28 cellular contexts compared by ENCODE assay signal in the genomic region with DNA sequence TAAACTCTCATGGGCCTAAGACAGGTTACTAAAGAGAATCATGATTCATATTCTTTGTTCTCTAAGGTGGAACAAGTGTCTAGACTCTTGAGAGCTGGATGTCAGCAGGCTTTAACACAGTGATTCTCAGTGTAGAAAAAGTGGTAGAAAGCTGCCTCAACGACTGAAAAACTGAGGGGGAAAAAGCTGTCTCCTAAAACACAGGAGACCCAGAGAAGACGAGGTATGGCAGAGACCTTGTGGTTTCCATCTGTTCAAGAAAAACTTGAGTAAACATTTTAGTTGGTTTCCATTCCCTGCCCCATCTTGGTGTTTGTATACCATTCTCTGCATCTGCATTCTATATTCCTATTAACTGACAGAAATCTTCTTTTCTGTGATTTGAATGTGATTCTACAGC.
"Had no signal": no experiment of that assay in that cellular context is flagged by ENCODE, and none has a peak within 500 bp of the region (broad histone marks: within the 10 kb centered on the region; RNA-seq: fewer than 3 reads in every experiment).

No MANE protein-coding gene starts in this region.

- DNase-seq: activated CD4-positive, alpha-beta memory T cell treated with anti-CD3 and anti-CD28 coated beads for 36 hours; activated CD4-positive, alpha-beta T cell treated with anti-CD3 and anti-CD28 coated beads for 36 hours; activated CD4-positive, alpha-beta T cell treated with anti-CD3 and anti-CD28 coated beads, Interleukin-2, amount 10 ng/mL, durations not matched to agents 24 days and 14 days; activated CD4-positive, CD25-positive, alpha-beta regulatory T cell; activated CD4-positive, CD25-positive, alpha-beta regulatory T cell treated with anti-CD3 and anti-CD28 coated beads, Interleukin-2, amount 50 U/mL, for 72 hours; activated CD8-positive, alpha-beta memory T cell treated with anti-CD3 and anti-CD28 coated beads, Interleukin-2, amount 10 ng/mL, durations not matched to agents 7 days and 5 days; activated CD8-positive, alpha-beta memory T cell treated with anti-CD3 and anti-CD28 coated beads, Interleukin-2, amount 50 U/mL, for 4 hours; activated CD8-positive, alpha-beta T cell treated with anti-CD3 and anti-CD28 coated beads, Interleukin-2, amount 10 ng/mL, durations not matched to agents 7 days and 5 days; activated effector memory CD4-positive, alpha-beta T cell treated with anti-CD3 and anti-CD28 coated beads, Interleukin-2, amount 50 U/mL, for 16 hours; activated naive CD4-positive, alpha-beta T cell treated with anti-CD3 and anti-CD28 coated beads for 36 hours; activated naive CD8-positive, alpha-beta T cell treated with anti-CD3 and anti-CD28 coated beads for 36 hours; activated naive CD8-positive, alpha-beta T cell treated with anti-CD3 and anti-CD28 coated beads, Interleukin-2, amount 50 U/mL, for 24 hours; activated T-cell treated with anti-CD3 and anti-CD28 coated beads, Interleukin-2, amount 50 U/mL, for 1 hour; activated T-cell treated with anti-CD3 and anti-CD28 coated beads, Interleukin-2, amount 50 U/mL, for 48 hours; adrenal gland; amygdala; aorta; body of pancreas; effector memory CD4-positive, alpha-beta T cell; endodermal cell; foreskin keratinocyte; gastrocnemius medialis; heart right ventricle; T-helper 2 cell had no signal

- H3K4me3 ChIP-seq: adrenal gland, body of pancreas, gastrocnemius medialis, heart right ventricle had no signal

- H3K36me3 Mint-ChIP-seq: activated CD4-positive, alpha-beta memory T cell treated with anti-CD3 and anti-CD28 coated beads for 36 hours; activated CD8-positive, alpha-beta memory T cell treated with anti-CD3 and anti-CD28 coated beads, Interleukin-2, amount 10 ng/mL, durations not matched to agents 7 days and 5 days; activated naive CD4-positive, alpha-beta T cell treated with anti-CD3 and anti-CD28 coated beads, Interleukin-2, amount 50 U/mL, for 24 hours; activated naive CD8-positive, alpha-beta T cell treated with anti-CD3 and anti-CD28 coated beads for 36 hours had no signal

- H3K36me3 ChIP-seq: adrenal gland, gastrocnemius medialis, heart right ventricle had no signal

- H3K4me1 ChIP-seq: adrenal gland, body of pancreas, gastrocnemius medialis, heart right ventricle had no signal

- H3K4me1 Mint-ChIP-seq: activated CD4-positive, alpha-beta T cell treated with anti-CD3 and anti-CD28 coated beads for 36 hours; activated CD4-positive, alpha-beta T cell treated with anti-CD3 and anti-CD28 coated beads, Interleukin-2, amount 10 ng/mL, durations not matched to agents 24 days and 14 days; activated CD8-positive, alpha-beta memory T cell treated with anti-CD3 and anti-CD28 coated beads, Interleukin-2, amount 10 ng/mL, durations not matched to agents 7 days and 5 days; activated naive CD4-positive, alpha-beta T cell treated with anti-CD3 and anti-CD28 coated beads, Interleukin-2, amount 50 U/mL, for 24 hours; activated naive CD8-positive, alpha-beta T cell treated with anti-CD3 and anti-CD28 coated beads for 36 hours; activated naive CD8-positive, alpha-beta T cell treated with anti-CD3 and anti-CD28 coated beads, Interleukin-2, amount 50 U/mL, for 24 hours had no signal

- H3K9me3 Mint-ChIP-seq: activated CD4-positive, alpha-beta memory T cell treated with anti-CD3 and anti-CD28 coated beads for 36 hours; activated CD4-positive, alpha-beta T cell treated with anti-CD3 and anti-CD28 coated beads, Interleukin-2, amount 10 ng/mL, durations not matched to agents 24 days and 14 days; activated naive CD4-positive, alpha-beta T cell treated with anti-CD3 and anti-CD28 coated beads for 36 hours; activated naive CD8-positive, alpha-beta T cell treated with anti-CD3 and anti-CD28 coated beads for 36 hours; activated naive CD8-positive, alpha-beta T cell treated with anti-CD3 and anti-CD28 coated beads, Interleukin-2, amount 50 U/mL, for 24 hours; activated T-helper 1 cell treated with anti-CD3 and anti-CD28 coated beads, Interleukin-12 subunit alpha, Interleukin-12 subunit beta, Interleukin-2, Interleukin-4 antibody, amounts not matched to agents 30 ng/mL and 10 ng/mL and 1 ng/mL, durations not matched to agents 14 hours and 24 hours and 36 hours; activated T-helper 2 cell treated with anti-CD3 and anti-CD28 coated beads, Interferon-gamma antibody, Interleukin-2, Interleukin-4, amounts not matched to agents 10 μg/mL and 5 μg/mL and 100 μg/mL, durations not matched to agents 14 hours and 24 hours and 36 hours had no signal

- H3K27me3 ChIP-seq: adrenal gland, body of pancreas, foreskin keratinocyte, gastrocnemius medialis, heart right ventricle had no signal

- H3K9me3 ChIP-seq: adrenal gland, body of pancreas, gastrocnemius medialis, heart right ventricle had no signal

- H3K27ac Mint-ChIP-seq: activated CD4-positive, alpha-beta memory T cell treated with anti-CD3 and anti-CD28 coated beads for 36 hours; activated CD4-positive, alpha-beta T cell treated with anti-CD3 and anti-CD28 coated beads for 36 hours; activated CD4-positive, alpha-beta T cell treated with anti-CD3 and anti-CD28 coated beads, Interleukin-2, amount 10 ng/mL, durations not matched to agents 24 days and 14 days; activated CD8-positive, alpha-beta memory T cell treated with anti-CD3 and anti-CD28 coated beads, Interleukin-2, amount 10 ng/mL, durations not matched to agents 7 days and 5 days; activated CD8-positive, alpha-beta T cell treated with anti-CD3 and anti-CD28 coated beads, Interleukin-2, amount 10 ng/mL, durations not matched to agents 7 days and 5 days; activated naive CD4-positive, alpha-beta T cell treated with anti-CD3 and anti-CD28 coated beads for 36 hours; activated naive CD4-positive, alpha-beta T cell treated with anti-CD3 and anti-CD28 coated beads, Interleukin-2, amount 50 U/mL, for 24 hours; activated naive CD8-positive, alpha-beta T cell treated with anti-CD3 and anti-CD28 coated beads for 36 hours; activated naive CD8-positive, alpha-beta T cell treated with anti-CD3 and anti-CD28 coated beads, Interleukin-2, amount 50 U/mL, for 24 hours; activated T-helper 1 cell treated with anti-CD3 and anti-CD28 coated beads, Interleukin-12 subunit alpha, Interleukin-12 subunit beta, Interleukin-2, Interleukin-4 antibody, amounts not matched to agents 30 ng/mL and 10 ng/mL and 1 ng/mL, durations not matched to agents 14 hours and 24 hours and 36 hours; activated T-helper 2 cell treated with anti-CD3 and anti-CD28 coated beads, Interferon-gamma antibody, Interleukin-2, Interleukin-4, amounts not matched to agents 10 μg/mL and 5 μg/mL and 100 μg/mL, durations not matched to agents 14 hours and 24 hours and 36 hours; endodermal cell had no signal

- H3K27ac ChIP-seq: adrenal gland, body of pancreas, gastrocnemius medialis, heart right ventricle had no signal

- ATAC-seq: activated CD4-positive, alpha-beta T cell treated with anti-CD3 and anti-CD28 coated beads for 36 hours; activated CD8-positive, alpha-beta memory T cell treated with anti-CD3 and anti-CD28 coated beads, Interleukin-2, amount 10 ng/mL, durations not matched to agents 7 days and 5 days; activated CD8-positive, alpha-beta T cell treated with anti-CD3 and anti-CD28 coated beads, Interleukin-2, amount 10 ng/mL, durations not matched to agents 7 days and 5 days; activated naive CD8-positive, alpha-beta T cell treated with anti-CD3 and anti-CD28 coated beads, Interleukin-2, amount 50 U/mL, for 24 hours; body of pancreas; esophagus mucosa; foreskin keratinocyte; gastrocnemius medialis; heart right ventricle had no signal

- H3K4me3 Mint-ChIP-seq: activated CD4-positive, alpha-beta memory T cell treated with anti-CD3 and anti-CD28 coated beads for 36 hours; activated CD4-positive, alpha-beta T cell treated with anti-CD3 and anti-CD28 coated beads for 36 hours; activated CD4-positive, alpha-beta T cell treated with anti-CD3 and anti-CD28 coated beads, Interleukin-2, amount 10 ng/mL, durations not matched to agents 24 days and 14 days; activated CD8-positive, alpha-beta memory T cell treated with anti-CD3 and anti-CD28 coated beads, Interleukin-2, amount 10 ng/mL, durations not matched to agents 7 days and 5 days; activated CD8-positive, alpha-beta T cell treated with anti-CD3 and anti-CD28 coated beads, Interleukin-2, amount 10 ng/mL, durations not matched to agents 7 days and 5 days; activated naive CD4-positive, alpha-beta T cell treated with anti-CD3 and anti-CD28 coated beads for 36 hours; activated naive CD4-positive, alpha-beta T cell treated with anti-CD3 and anti-CD28 coated beads, Interleukin-2, amount 50 U/mL, for 24 hours; activated naive CD8-positive, alpha-beta T cell treated with anti-CD3 and anti-CD28 coated beads for 36 hours; activated naive CD8-positive, alpha-beta T cell treated with anti-CD3 and anti-CD28 coated beads, Interleukin-2, amount 50 U/mL, for 24 hours; activated T-helper 1 cell treated with anti-CD3 and anti-CD28 coated beads, Interleukin-12 subunit alpha, Interleukin-12 subunit beta, Interleukin-2, Interleukin-4 antibody, amounts not matched to agents 30 ng/mL and 10 ng/mL and 1 ng/mL, durations not matched to agents 14 hours and 24 hours and 36 hours; endodermal cell had no signal
